In genomic region chr5:107418902-107419301, GRCh38 we compare ENCODE assay signal across 24 cellular contexts.
"Had no signal": no experiment of that assay in that cellular context is flagged by ENCODE, and none has a peak within 500 bp of the region (broad histone marks: within the 10 kb centered on the region; RNA-seq: fewer than 3 reads in every experiment).

No MANE protein-coding gene starts in this region.

- H3K27ac ChIP-seq: ascending aorta, cardiac muscle cell, colonic mucosa, gastrocnemius medialis, neutrophil, right lobe of liver, tibial nerve had no signal

- H3K36me3 ChIP-seq: ascending aorta, cardiac muscle cell, colonic mucosa, gastrocnemius medialis, neutrophil, right lobe of liver, tibial nerve had no signal

- H3K27me3 ChIP-seq: ascending aorta, cardiac muscle cell, colonic mucosa, gastrocnemius medialis, neutrophil, right lobe of liver, tibial nerve had no signal

- H3K4me3 ChIP-seq: ascending aorta, cardiac muscle cell, colonic mucosa, gastrocnemius medialis, right lobe of liver, tibial nerve had no signal

- H3K4me1 ChIP-seq: colonic mucosa, gastrocnemius medialis, right lobe of liver had no signal

- DNase-seq: activated CD4-positive, alpha-beta T cell treated with anti-CD3 and anti-CD28 coated beads for 4 hours; activated CD4-positive, alpha-beta T cell treated with anti-CD3 and anti-CD28 coated beads, Interleukin-2, amount 50 U/mL, for 4 hours; activated CD8-positive, alpha-beta memory T cell treated with anti-CD3 and anti-CD28 coated beads for 24 hours; activated gamma-delta T cell; activated naive CD4-positive, alpha-beta T cell treated with anti-CD3 and anti-CD28 coated beads, Interleukin-2, amount 10 ng/mL, durations not matched to agents 7 days and 5 days; activated naive CD8-positive, alpha-beta T cell treated with anti-CD3 and anti-CD28 coated beads, Interleukin-2, amount 10 ng/mL, durations not matched to agents 7 days and 5 days; cerebellar nuclear complex; colonic mucosa; effector memory CD4-positive, alpha-beta T cell; erythroblast; gastrocnemius medialis; glutamatergic neuron; islet precursor cell; left ventricle myocardium superior; mammary epithelial cell; naive B cell; nephron progenitor cell; right lobe of liver; stimulated activated CD4-positive, alpha-beta T cell treated with anti-CD3 and anti-CD28 coated beads, Interleukin-2, amount 100 ng/mL, for 48 hours; stimulated activated naive CD4-positive, alpha-beta T cell treated with Interleukin-2 at 50 U/mL for 16 hours had no signal

- ATAC-seq: gastrocnemius medialis, left ventricle myocardium superior, right lobe of liver had no signal

- H3K9me3 ChIP-seq: ascending aorta, colonic mucosa, gastrocnemius medialis, neutrophil, right lobe of liver, tibial nerve had no signal
